13 cellular contexts compared by ENCODE assay signal in genomic region chr15:90933310-90933709, GRCh38. TPM values are rescaled to one million over a fixed set of nuclear protein-coding genes. Genes with fewer than 3 reads are reported as not detected.
DNase-seq lines count a peak whose midpoint lies in the region; ATAC-seq and TF ChIP-seq lines count a peak whose summit lies in the region.
"Had no signal": no experiment of that assay in that cellular context is flagged by ENCODE, and none has a peak within 500 bp of the region (broad histone marks: within the 10 kb centered on the region; RNA-seq: fewer than 3 reads in every experiment).

No MANE protein-coding gene starts in this region.

- no peaks in the 10 kb centered on the region for H3K27me3 ChIP-seq in CD4-positive, CD25-positive, alpha-beta regulatory T cell (ENCODE audit: control insufficient read depth, insufficient read depth, low read length)
- H3K27me3 ChIP-seq: gastroesophageal sphincter had no signal

- no peaks in the 10 kb centered on the region for H3K27me3 Mint-ChIP-seq in CD4-positive, CD25-positive, alpha-beta regulatory T cell
- no peaks in the 10 kb centered on the region for H3K27me3 Mint-ChIP-seq in naive B cell

- H3K27ac ChIP-seq in 22Rv1 = peak overlapping the region; percentile 97; the same call in 1 of the 2 replicates
- H3K27ac ChIP-seq in CD4-positive, CD25-positive, alpha-beta regulatory T cell (ENCODE audit: insufficient read depth, low read length, poor library complexity, severe bottlenecking) = peak overlapping the region; percentile 18
- H3K27ac ChIP-seq in VCaP = peak overlapping the region; percentile 94

- peaks cover 58% of the 10 kb centered on the region for H3K4me1 ChIP-seq in CD4-positive, CD25-positive, alpha-beta regulatory T cell (ENCODE audit: control insufficient read depth, insufficient read depth, low read length, poor library complexity, severe bottlenecking)

- TF ChIP-seq CTCF in 22Rv1 (IDR thresholded peaks at IDR 0.05) (no peak), VCaP (conservative IDR thresholded peaks at IDR 0.05) (no peak)

- ATAC-seq in CD4-positive, CD25-positive, alpha-beta regulatory T cell (ENCODE audit: low read depth in 2 of 2) = no peak
- no peak for ATAC-seq in naive B cell (ENCODE audit: low read depth in 2 of 2)
- ATAC-seq in GM18498 (IDR thresholded peaks at IDR 0.05; ENCODE audit: unreplicated experiment) = no peak
- no peak for ATAC-seq in HG03571 (IDR thresholded peaks at IDR 0.05; ENCODE audit: unreplicated experiment)
- ATAC-seq: gastroesophageal sphincter had no signal

- no peaks in the 10 kb centered on the region for H3K9me3 ChIP-seq in CD4-positive, CD25-positive, alpha-beta regulatory T cell (ENCODE audit: control insufficient read depth in 2 of 2, low read length in 2 of 2)
- H3K9me3 ChIP-seq: gastroesophageal sphincter had no signal

- peaks cover 3% of the 10 kb centered on the region for H3K36me3 ChIP-seq in CD4-positive, CD25-positive, alpha-beta regulatory T cell (ENCODE audit: control insufficient read depth, insufficient read depth, low read length)

- no peaks in the 10 kb centered on the region for H3K9me3 Mint-ChIP-seq in CD4-positive, CD25-positive, alpha-beta regulatory T cell
- no peaks in the 10 kb centered on the region for H3K9me3 Mint-ChIP-seq in naive B cell

- DNase-seq in CD4-positive, CD25-positive, alpha-beta regulatory T cell = no peak
- no peak for DNase-seq in naive B cell
- no peak for DNase-seq in foreskin melanocyte
- DNase-seq: DND-41, NCI-H1436, NCI-H226, SHP77, T-helper 9 cell had no signal

- H3K4me3 Mint-ChIP-seq in CD4-positive, CD25-positive, alpha-beta regulatory T cell = peak overlapping the region in 3 of 4 donors; percentile 59 to 88 (median 63)
- H3K4me3 Mint-ChIP-seq in naive B cell = peak overlapping the region in 7 of 8 donors; percentile 45 to 97 (median 70)

- H3K4me1 Mint-ChIP-seq in CD4-positive, CD25-positive, alpha-beta regulatory T cell = peaks cover 11 to 66% (median 37%) of the 10 kb centered on the region in 4 donors
- peaks cover 47 to 60% (median 56%) of the 10 kb centered on the region in 3 donors for H3K4me1 Mint-ChIP-seq in naive B cell

- peaks cover 10% of the 10 kb centered on the region for H3K36me3 Mint-ChIP-seq in CD4-positive, CD25-positive, alpha-beta regulatory T cell
- H3K36me3 Mint-ChIP-seq in naive B cell = no peaks in the 10 kb centered on the region

- peak overlapping the region; percentile 41 to 69 (median 52) for H3K27ac Mint-ChIP-seq in CD4-positive, CD25-positive, alpha-beta regulatory T cell
- peak overlapping the region in 3 of 6 donors; percentile 22 to 93 (median 90) for H3K27ac Mint-ChIP-seq in naive B cell

- no peak overlapping the region for H3K4me3 ChIP-seq in CD4-positive, CD25-positive, alpha-beta regulatory T cell (ENCODE audit: low read depth, low read length)

RNA-seq across cellular contexts. Expression of gene HDDC3, which starts 1.0 kb away (rescaled TPM):
- total RNA-seq in CD4-positive, CD25-positive, alpha-beta regulatory T cell = 15.6 TPM
- polyA plus RNA-seq in CD4-positive, CD25-positive, alpha-beta regulatory T cell = 10 to 100 TPM; 24.4 to 36.2 (median 33.3) TPM
- 10 to 100 TPM; 24.6 to 39.5 (median 35.0) TPM for polyA plus RNA-seq in naive B cell (ENCODE audit: low read depth in 6 of 6)

RNA-seq across cellular contexts. Expression of gene UNC45A, which starts 1.8 kb away (rescaled TPM):
- total RNA-seq in CD4-positive, CD25-positive, alpha-beta regulatory T cell = 48.3 TPM
- polyA plus RNA-seq in CD4-positive, CD25-positive, alpha-beta regulatory T cell = 10 to 100 TPM; 45.4 to 65.9 (median 59.3) TPM
- polyA plus RNA-seq in naive B cell (ENCODE audit: low read depth in 6 of 6) = 10 to 100 TPM; 54.9 to 76.1 (median 60.9) TPM

RNA-seq across cellular contexts. Expression of gene RCCD1, which starts 21.4 kb away (rescaled TPM):
- 6.2 TPM for total RNA-seq in CD4-positive, CD25-positive, alpha-beta regulatory T cell
- 1 to 10 TPM; 2.2 to 4.2 (median 3.3) TPM for polyA plus RNA-seq in CD4-positive, CD25-positive, alpha-beta regulatory T cell
- 1 to 10 TPM; 4.0 to 6.6 (median 5.2) TPM for polyA plus RNA-seq in naive B cell (ENCODE audit: low read depth in 6 of 6)

RNA-seq across cellular contexts. Expression of gene MAN2A2, which starts 30.2 kb away (rescaled TPM):
- total RNA-seq in CD4-positive, CD25-positive, alpha-beta regulatory T cell = 120 TPM
- 1 to 10 TPM; 3.8 to 6.6 (median 5.7) TPM for polyA plus RNA-seq in CD4-positive, CD25-positive, alpha-beta regulatory T cell
- polyA plus RNA-seq in naive B cell (ENCODE audit: low read depth in 6 of 6) = 1 to 10 TPM; 1.4 to 8.9 (median 6.5) TPM

RNA-seq across cellular contexts. Expression of gene FES, which starts 49.0 kb away (rescaled TPM):
- total RNA-seq in CD4-positive, CD25-positive, alpha-beta regulatory T cell = 3.8 TPM
- under 1 TPM in 2 of 4 donors, not detected in 2; 0.13 TPM for polyA plus RNA-seq in CD4-positive, CD25-positive, alpha-beta regulatory T cell
- 10 to 100 TPM in 2 of 6 donors, 1 to 10 TPM in 4; 4.1 to 17.2 (median 7.9) TPM for polyA plus RNA-seq in naive B cell (ENCODE audit: low read depth in 6 of 6)

Comparison
In these comparisons a context has a peak if more than half of its experiments do, and no peak if none do; other contexts are left out.
1. H3K27ac ChIP-seq: peak in every context shown above with its lines; median percentile 97 in 22Rv1; 94 in VCaP; 18 in CD4-positive, CD25-positive, alpha-beta regulatory T cell.